In genomic region chr11:14423633-14424032, GRCh38 we compare ENCODE assay signal across 17 cellular contexts.
A peak's percentile ranks its signal among the peaks of the same experiment; 100 is the strongest.
DNase-seq lines count a peak whose midpoint lies in the region; ATAC-seq and TF ChIP-seq lines count a peak whose summit lies in the region.
"Had no signal": no experiment of that assay in that cellular context is flagged by ENCODE, and none has a peak within 500 bp of the region (broad histone marks: within the 10 kb centered on the region; RNA-seq: fewer than 3 reads in every experiment).

No MANE protein-coding gene starts in this region.

- TF ChIP-seq CTCF in AG04450 (IDR thresholded peaks at IDR 0.05; ENCODE audit: low read depth, low read length) (no peak), CD14-positive monocyte (IDR thresholded peaks at IDR 0.05) (no peak)

- no peaks in the 10 kb centered on the region for H3K4me1 Mint-ChIP-seq in CD14-positive monocyte

- CTCF ChIA-PET in AG04450 (lab: Charles Lee): interaction anchor here (2.1 to 3.6 kb wide), 2 partner anchors 32 to 115 kb away, joined by 8 to 27 read pairs; no protein-coding TSS in a partner anchor

- H3K27me3 ChIP-seq in AG04450 (ENCODE audit: control insufficient read depth, insufficient read depth, low read length) (no peaks in the 10 kb centered on the region), adipocyte (replicated peaks; ENCODE audit: control insufficient read depth, insufficient read depth, low read length) (no peaks in the 10 kb centered on the region)

- H3K27ac Mint-ChIP-seq in CD14-positive monocyte: no peak overlapping the region
- H3K27ac Mint-ChIP-seq: activated naive CD4-positive, alpha-beta T cell treated with anti-CD3 and anti-CD28 coated beads, Interleukin-2, amount 50 U/mL, for 72 hours; dendritic cell treated with granulocyte-macrophage colony-stimulating factor and Interleukin-4, amounts not matched to agents 40 ng/mL and 50 ng/mL, for 4 days had no signal

- no peak overlapping the region for H3K4me3 ChIP-seq in AG04450 (ENCODE audit: low read depth, low read length)
- H3K4me3 ChIP-seq in adipocyte (ENCODE audit: low read length): peak overlapping the region; percentile 16

- DNase-seq in AG04450 (ENCODE audit: low read depth, low spot score) (no peak), LHCN-M2 (ENCODE audit: low read depth) (peak; percentile 54), adipocyte (ENCODE audit: low read depth) (peak; percentile 47), left kidney (ENCODE audit: low read depth, low spot score) (peak; percentile 14), inferior parietal cortex (ENCODE audit: extremely low spot score) (no peak), DMS153 treated with DMSO at 0.1 percent for 48 hours (lab: John Stamatoyannopoulos, UW; ENCODE audit: unreplicated experiment) (no peak), CD14-positive monocyte (ENCODE audit: low spot score) (no peak)
- DNase-seq: activated CD4-positive, alpha-beta T cell treated with anti-CD3 and anti-CD28 coated beads, Interleukin-2, amount 50 U/mL, for 48 hours; C1 segment of cervical spinal cord; glutamatergic neuron; NCI-H1417 treated with DMSO at 0.1 percent for 48 hours; NK-92 treated with Interleukin-12 subunit alpha and Interleukin-12 subunit beta, amount 100 ng/mL, for 24 hours; stimulated activated CD8-positive, alpha-beta memory T cell treated with anti-CD3 and anti-CD28 coated beads, Interleukin-4, amount 100 ng/mL, for 48 hours had no signal

- no peaks in the 10 kb centered on the region for H3K9me3 ChIP-seq in AG04450 (ENCODE audit: control insufficient read depth, insufficient read depth, low read length)
- no peaks in the 10 kb centered on the region for H3K9me3 ChIP-seq in adipocyte (ENCODE audit: control insufficient read depth, low read length)

- intact Hi-C loops in CD14-positive monocyte (cut with micrococcal nuclease): no loop called here

- H3K36me3 ChIP-seq in adipocyte (ENCODE audit: control insufficient read depth, insufficient read depth, low read length, severe bottlenecking): no peaks in the 10 kb centered on the region

- no peak for ATAC-seq in GM21723 (IDR thresholded peaks at IDR 0.05; ENCODE audit: unreplicated experiment)
- ATAC-seq: left lobe of liver had no signal

- H3K4me1 ChIP-seq in adipocyte (ENCODE audit: control insufficient read depth, insufficient read depth, low read length): peaks cover 45% of the 10 kb centered on the region

- no peaks in the 10 kb centered on the region for H3K27me3 Mint-ChIP-seq in CD14-positive monocyte (ENCODE audit: low read depth in 3 of 3)
- H3K27me3 Mint-ChIP-seq: dendritic cell treated with granulocyte-macrophage colony-stimulating factor and Interleukin-4, amounts not matched to agents 40 ng/mL and 50 ng/mL, for 4 days had no signal

- POLR2A ChIA-PET in AG04450 (lab: Yijun Ruan, JAX): interaction anchor here (0.5 to 2.5 kb wide), 5 partner anchors 11 to 165 kb away, joined by 3 to 28 read pairs (median 5); no protein-coding TSS in a partner anchor

- H3K4me3 Mint-ChIP-seq in CD14-positive monocyte: no peak overlapping the region
- H3K4me3 Mint-ChIP-seq: dendritic cell treated with granulocyte-macrophage colony-stimulating factor and Interleukin-4, amounts not matched to agents 40 ng/mL and 50 ng/mL, for 4 days had no signal

- H3K36me3 Mint-ChIP-seq in CD14-positive monocyte: no peaks in the 10 kb centered on the region
- H3K36me3 Mint-ChIP-seq: activated naive CD4-positive, alpha-beta T cell treated with anti-CD3 and anti-CD28 coated beads, Interleukin-2, amount 50 U/mL, for 72 hours had no signal

- H3K27ac ChIP-seq in AG04450 (ENCODE audit: low read depth, low read length): peak overlapping the region; percentile 87

- no peaks in the 10 kb centered on the region for H3K9me3 Mint-ChIP-seq in CD14-positive monocyte
- H3K9me3 Mint-ChIP-seq: activated naive CD4-positive, alpha-beta T cell treated with anti-CD3 and anti-CD28 coated beads, Interleukin-2, amount 50 U/mL, for 72 hours; dendritic cell treated with granulocyte-macrophage colony-stimulating factor and Interleukin-4, amounts not matched to agents 40 ng/mL and 50 ng/mL, for 4 days had no signal

- H3K9ac ChIP-seq in adipocyte (ENCODE audit: low read length): peak overlapping the region; percentile 63

Comparison
In these comparisons a context has a peak if more than half of its experiments do, and no peak if none do; other contexts are left out.
1. DNase-seq: peak in LHCN-M2 (single experiment), adipocyte (single experiment) and left kidney (single experiment); none in AG04450 (single experiment), inferior parietal cortex (single experiment), DMS153 treated with DMSO at 0.1 percent for 48 hours (single experiment) and CD14-positive monocyte (single experiment).